In the genomic region with DNA sequence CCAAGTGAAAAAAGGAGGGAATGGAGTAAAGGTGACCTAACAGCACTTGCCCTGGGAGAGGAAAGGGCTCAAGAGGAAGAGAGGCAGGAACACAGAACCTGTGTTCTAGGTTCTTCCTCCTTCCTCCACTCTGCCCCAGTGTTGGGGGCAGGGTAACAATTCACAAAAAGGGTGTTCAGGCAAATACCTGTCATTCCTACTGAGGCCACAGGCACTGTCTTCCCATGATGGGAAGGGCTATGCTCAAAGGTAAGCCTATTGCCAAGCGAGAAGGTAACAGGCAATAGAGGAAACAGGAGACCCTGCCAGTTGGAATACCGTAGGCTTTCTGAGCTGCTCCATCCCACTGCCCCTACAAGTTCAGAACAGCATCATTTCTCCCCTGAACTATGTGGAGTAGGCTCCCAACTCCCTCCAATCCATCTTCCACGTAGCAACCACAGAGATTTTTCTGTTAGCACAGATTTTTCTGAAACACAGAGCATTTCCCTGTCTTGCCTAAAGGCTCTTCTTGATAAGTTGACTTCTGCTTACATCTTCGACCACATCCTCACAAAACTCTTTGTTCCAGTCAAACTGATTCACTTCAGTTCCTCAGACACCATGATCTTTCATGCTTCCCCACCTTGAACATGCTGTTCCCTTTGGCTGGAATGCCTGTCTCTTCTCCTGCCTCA, we compare ENCODE assay signal across 2 cellular contexts.
TF ChIP-seq lines count a peak whose summit lies in the region.

No MANE protein-coding gene starts in this region.

TF ChIP-seq in HCT116, 20 proteins besides CTCF, POLR2A, EP300 and RAD21 (continued from another document):
- TF ChIP-seq, protein P1, sequence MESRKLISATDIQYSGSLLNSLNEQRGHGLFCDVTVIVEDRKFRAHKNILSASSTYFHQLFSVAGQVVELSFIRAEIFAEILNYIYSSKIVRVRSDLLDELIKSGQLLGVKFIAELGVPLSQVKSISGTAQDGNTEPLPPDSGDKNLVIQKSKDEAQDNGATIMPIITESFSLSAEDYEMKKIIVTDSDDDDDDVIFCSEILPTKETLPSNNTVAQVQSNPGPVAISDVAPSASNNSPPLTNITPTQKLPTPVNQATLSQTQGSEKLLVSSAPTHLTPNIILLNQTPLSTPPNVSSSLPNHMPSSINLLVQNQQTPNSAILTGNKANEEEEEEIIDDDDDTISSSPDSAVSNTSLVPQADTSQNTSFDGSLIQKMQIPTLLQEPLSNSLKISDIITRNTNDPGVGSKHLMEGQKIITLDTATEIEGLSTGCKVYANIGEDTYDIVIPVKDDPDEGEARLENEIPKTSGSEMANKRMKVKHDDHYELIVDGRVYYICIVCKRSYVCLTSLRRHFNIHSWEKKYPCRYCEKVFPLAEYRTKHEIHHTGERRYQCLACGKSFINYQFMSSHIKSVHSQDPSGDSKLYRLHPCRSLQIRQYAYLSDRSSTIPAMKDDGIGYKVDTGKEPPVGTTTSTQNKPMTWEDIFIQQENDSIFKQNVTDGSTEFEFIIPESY (IDR thresholded peaks at IDR 0.05; ENCODE audit: extremely low read depth, insufficient replicate concordance, low read length), result no peak
- TF ChIP-seq ZFX (IDR thresholded peaks at IDR 0.05), result no peak
- no peak for TF ChIP-seq TCF7L2 (IDR thresholded peaks at IDR 0.05; ENCODE audit: borderline replicate concordance, extremely low read depth, insufficient read depth, insufficient read length)
- TF ChIP-seq EGR1 (IDR thresholded peaks at IDR 0.05; ENCODE audit: low read depth), result no peak
- TF ChIP-seq, protein P2, sequence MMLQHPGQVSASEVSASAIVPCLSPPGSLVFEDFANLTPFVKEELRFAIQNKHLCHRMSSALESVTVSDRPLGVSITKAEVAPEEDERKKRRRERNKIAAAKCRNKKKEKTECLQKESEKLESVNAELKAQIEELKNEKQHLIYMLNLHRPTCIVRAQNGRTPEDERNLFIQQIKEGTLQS (IDR thresholded peaks at IDR 0.05), result no peak
- TF ChIP-seq, protein P3, sequence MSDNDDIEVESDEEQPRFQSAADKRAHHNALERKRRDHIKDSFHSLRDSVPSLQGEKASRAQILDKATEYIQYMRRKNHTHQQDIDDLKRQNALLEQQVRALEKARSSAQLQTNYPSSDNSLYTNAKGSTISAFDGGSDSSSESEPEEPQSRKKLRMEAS (IDR thresholded peaks at IDR 0.05), result no peak
- TF ChIP-seq FOSL1 (IDR thresholded peaks at IDR 0.05; ENCODE audit: low read depth), result no peak
- TF ChIP-seq, protein P4, sequence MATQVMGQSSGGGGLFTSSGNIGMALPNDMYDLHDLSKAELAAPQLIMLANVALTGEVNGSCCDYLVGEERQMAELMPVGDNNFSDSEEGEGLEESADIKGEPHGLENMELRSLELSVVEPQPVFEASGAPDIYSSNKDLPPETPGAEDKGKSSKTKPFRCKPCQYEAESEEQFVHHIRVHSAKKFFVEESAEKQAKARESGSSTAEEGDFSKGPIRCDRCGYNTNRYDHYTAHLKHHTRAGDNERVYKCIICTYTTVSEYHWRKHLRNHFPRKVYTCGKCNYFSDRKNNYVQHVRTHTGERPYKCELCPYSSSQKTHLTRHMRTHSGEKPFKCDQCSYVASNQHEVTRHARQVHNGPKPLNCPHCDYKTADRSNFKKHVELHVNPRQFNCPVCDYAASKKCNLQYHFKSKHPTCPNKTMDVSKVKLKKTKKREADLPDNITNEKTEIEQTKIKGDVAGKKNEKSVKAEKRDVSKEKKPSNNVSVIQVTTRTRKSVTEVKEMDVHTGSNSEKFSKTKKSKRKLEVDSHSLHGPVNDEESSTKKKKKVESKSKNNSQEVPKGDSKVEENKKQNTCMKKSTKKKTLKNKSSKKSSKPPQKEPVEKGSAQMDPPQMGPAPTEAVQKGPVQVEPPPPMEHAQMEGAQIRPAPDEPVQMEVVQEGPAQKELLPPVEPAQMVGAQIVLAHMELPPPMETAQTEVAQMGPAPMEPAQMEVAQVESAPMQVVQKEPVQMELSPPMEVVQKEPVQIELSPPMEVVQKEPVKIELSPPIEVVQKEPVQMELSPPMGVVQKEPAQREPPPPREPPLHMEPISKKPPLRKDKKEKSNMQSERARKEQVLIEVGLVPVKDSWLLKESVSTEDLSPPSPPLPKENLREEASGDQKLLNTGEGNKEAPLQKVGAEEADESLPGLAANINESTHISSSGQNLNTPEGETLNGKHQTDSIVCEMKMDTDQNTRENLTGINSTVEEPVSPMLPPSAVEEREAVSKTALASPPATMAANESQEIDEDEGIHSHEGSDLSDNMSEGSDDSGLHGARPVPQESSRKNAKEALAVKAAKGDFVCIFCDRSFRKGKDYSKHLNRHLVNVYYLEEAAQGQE (IDR thresholded peaks at IDR 0.05; ENCODE audit: low read depth), result no peak
- TF ChIP-seq SIN3A (IDR thresholded peaks at IDR 0.05; ENCODE audit: low read depth), result no peak

TF ChIP-seq in SK-N-SH treated with all-trans-retinoic acid at 6 μM for 48 hours, 23 proteins besides CTCF, POLR2A, EP300 and RAD21 (continued from another document):
- TF ChIP-seq, protein P5, sequence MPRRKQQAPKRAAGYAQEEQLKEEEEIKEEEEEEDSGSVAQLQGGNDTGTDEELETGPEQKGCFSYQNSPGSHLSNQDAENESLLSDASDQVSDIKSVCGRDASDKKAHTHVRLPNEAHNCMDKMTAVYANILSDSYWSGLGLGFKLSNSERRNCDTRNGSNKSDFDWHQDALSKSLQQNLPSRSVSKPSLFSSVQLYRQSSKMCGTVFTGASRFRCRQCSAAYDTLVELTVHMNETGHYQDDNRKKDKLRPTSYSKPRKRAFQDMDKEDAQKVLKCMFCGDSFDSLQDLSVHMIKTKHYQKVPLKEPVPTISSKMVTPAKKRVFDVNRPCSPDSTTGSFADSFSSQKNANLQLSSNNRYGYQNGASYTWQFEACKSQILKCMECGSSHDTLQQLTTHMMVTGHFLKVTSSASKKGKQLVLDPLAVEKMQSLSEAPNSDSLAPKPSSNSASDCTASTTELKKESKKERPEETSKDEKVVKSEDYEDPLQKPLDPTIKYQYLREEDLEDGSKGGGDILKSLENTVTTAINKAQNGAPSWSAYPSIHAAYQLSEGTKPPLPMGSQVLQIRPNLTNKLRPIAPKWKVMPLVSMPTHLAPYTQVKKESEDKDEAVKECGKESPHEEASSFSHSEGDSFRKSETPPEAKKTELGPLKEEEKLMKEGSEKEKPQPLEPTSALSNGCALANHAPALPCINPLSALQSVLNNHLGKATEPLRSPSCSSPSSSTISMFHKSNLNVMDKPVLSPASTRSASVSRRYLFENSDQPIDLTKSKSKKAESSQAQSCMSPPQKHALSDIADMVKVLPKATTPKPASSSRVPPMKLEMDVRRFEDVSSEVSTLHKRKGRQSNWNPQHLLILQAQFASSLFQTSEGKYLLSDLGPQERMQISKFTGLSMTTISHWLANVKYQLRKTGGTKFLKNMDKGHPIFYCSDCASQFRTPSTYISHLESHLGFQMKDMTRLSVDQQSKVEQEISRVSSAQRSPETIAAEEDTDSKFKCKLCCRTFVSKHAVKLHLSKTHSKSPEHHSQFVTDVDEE (CRISPR knock-in tag; IDR thresholded peaks at IDR 0.05), result no peak
- TF ChIP-seq PPARA (CRISPR knock-in tag; IDR thresholded peaks at IDR 0.05; ENCODE audit: borderline replicate concordance) (no peak), ZNF565 (CRISPR knock-in tag; conservative IDR thresholded peaks at IDR 0.05; ENCODE audit: low read depth) (no peak), GLIS3 (CRISPR knock-in tag; IDR thresholded peaks at IDR 0.05) (no peak)
